15 cellular contexts compared by ENCODE assay signal in genomic region chr19:8212916-8213315, GRCh38.
"Had no signal": no experiment of that assay in that cellular context is flagged by ENCODE, and none has a peak within 500 bp of the region (broad histone marks: within the 10 kb centered on the region; RNA-seq: fewer than 3 reads in every experiment).

No MANE protein-coding gene starts in this region.

- H3K27ac Mint-ChIP-seq: activated naive CD8-positive, alpha-beta T cell treated with anti-CD3 and anti-CD28 coated beads, Interleukin-2, amount 10 ng/mL, durations not matched to agents 7 days and 5 days; dendritic cell treated with granulocyte-macrophage colony-stimulating factor and Interleukin-4, amounts not matched to agents 40 ng/mL and 50 ng/mL, for 4 days; stimulated activated naive CD8-positive, alpha-beta T cell treated with anti-CD3 and anti-CD28 coated beads, Interleukin-15, amount 100 ng/mL, for 72 hours had no signal

- DNase-seq: activated CD4-positive, alpha-beta T cell treated with anti-CD3 and anti-CD28 coated beads, Interleukin-2, amount 50 U/mL, for 1 hour; activated gamma-delta T cell; activated naive CD8-positive, alpha-beta T cell treated with anti-CD3 and anti-CD28 coated beads, Interleukin-2, amount 10 ng/mL, durations not matched to agents 7 days and 5 days; effector memory CD4-positive, alpha-beta T cell; foreskin fibroblast; kidney; left lung; mucosa of descending colon; naive thymus-derived CD8-positive, alpha-beta T cell; stimulated activated naive CD8-positive, alpha-beta T cell treated with anti-CD3 and anti-CD28 coated beads, Interleukin-15, amount 100 ng/mL, for 72 hours; upper lobe of right lung had no signal

- H3K4me3 Mint-ChIP-seq: activated naive CD8-positive, alpha-beta T cell treated with anti-CD3 and anti-CD28 coated beads, Interleukin-2, amount 10 ng/mL, durations not matched to agents 7 days and 5 days; dendritic cell treated with granulocyte-macrophage colony-stimulating factor and Interleukin-4, amounts not matched to agents 40 ng/mL and 50 ng/mL, for 4 days; stimulated activated naive CD8-positive, alpha-beta T cell treated with anti-CD3 and anti-CD28 coated beads, Interleukin-15, amount 100 ng/mL, for 72 hours had no signal

- H3K27ac ChIP-seq: breast epithelium, left lung, upper lobe of right lung had no signal

- H3K9me3 ChIP-seq: breast epithelium, left lung, mucosa of descending colon, upper lobe of right lung had no signal

- ATAC-seq: activated CD4-positive, CD25-positive, alpha-beta regulatory T cell treated with anti-CD3 and anti-CD28 coated beads, Interleukin-2, amount 50 U/mL, for 24 hours; left lung; mucosa of descending colon; naive thymus-derived CD8-positive, alpha-beta T cell; sciatic nerve; stimulated activated naive CD8-positive, alpha-beta T cell treated with anti-CD3 and anti-CD28 coated beads, Interleukin-15, amount 100 ng/mL, for 72 hours; upper lobe of right lung had no signal

- H3K27me3 ChIP-seq: breast epithelium, upper lobe of right lung had no signal

- H3K36me3 ChIP-seq: breast epithelium, left lung, upper lobe of right lung had no signal

- H3K27me3 Mint-ChIP-seq: activated naive CD8-positive, alpha-beta T cell treated with anti-CD3 and anti-CD28 coated beads, Interleukin-2, amount 10 ng/mL, durations not matched to agents 7 days and 5 days; stimulated activated naive CD8-positive, alpha-beta T cell treated with anti-CD3 and anti-CD28 coated beads, Interleukin-15, amount 100 ng/mL, for 72 hours had no signal

- H3K9me3 Mint-ChIP-seq: activated naive CD8-positive, alpha-beta T cell treated with anti-CD3 and anti-CD28 coated beads, Interleukin-2, amount 10 ng/mL, durations not matched to agents 7 days and 5 days; dendritic cell treated with granulocyte-macrophage colony-stimulating factor and Interleukin-4, amounts not matched to agents 40 ng/mL and 50 ng/mL, for 4 days; naive thymus-derived CD8-positive, alpha-beta T cell; stimulated activated naive CD8-positive, alpha-beta T cell treated with anti-CD3 and anti-CD28 coated beads, Interleukin-15, amount 100 ng/mL, for 72 hours had no signal

- H3K4me3 ChIP-seq: breast epithelium, left lung, mucosa of descending colon, upper lobe of right lung had no signal
